Comparison of ENCODE assay signal across 29 cellular contexts in genomic region chr2:107607054-107607453, GRCh38.
"Had no signal": no experiment of that assay in that cellular context is flagged by ENCODE, and none has a peak within 500 bp of the region (broad histone marks: within the 10 kb centered on the region; RNA-seq: fewer than 3 reads in every experiment).

No MANE protein-coding gene starts in this region.

- H3K4me3 ChIP-seq: coronary artery, esophagus squamous epithelium, lung, mucosa of descending colon, pancreas, right atrium auricular region, testis, tibial artery, upper lobe of left lung had no signal

- H3K27ac ChIP-seq: coronary artery, esophagus squamous epithelium, neutrophil, pancreas, right atrium auricular region, testis, tibial artery, upper lobe of left lung had no signal

- H3K27me3 Mint-ChIP-seq: naive B cell; natural killer cell treated with Interleukin-12 subunit alpha and Interleukin-12 subunit beta and Interleukin-15 and Interleukin-18, amount 100 ng/mL, for 72 hours; stimulated activated memory B cell treated with anti-CD40 and anti-IgM and Interleukin-4, amounts not matched to agents 10 μg/mL and 1 μg/mL and 100 μg/mL, for 72 hours had no signal

- H3K27ac Mint-ChIP-seq: immature natural killer cell; mesothelial cell of epicardium; naive B cell; natural killer cell treated with Interleukin-12 subunit alpha and Interleukin-12 subunit beta and Interleukin-15 and Interleukin-18, amount 100 ng/mL, for 72 hours; stimulated activated memory B cell treated with anti-CD40 and anti-IgM and Interleukin-4, amounts not matched to agents 10 μg/mL and 1 μg/mL and 100 μg/mL, for 72 hours had no signal

- H3K4me1 ChIP-seq: esophagus squamous epithelium, pancreas, right atrium auricular region, testis, tibial artery, upper lobe of left lung had no signal

- H3K4me1 Mint-ChIP-seq: immature natural killer cell; mesothelial cell of epicardium; naive B cell; neural crest cell; stimulated activated memory B cell treated with anti-CD40 and anti-IgM and Interleukin-4, amounts not matched to agents 10 μg/mL and 1 μg/mL and 100 μg/mL, for 72 hours had no signal

- H3K9me3 Mint-ChIP-seq: mesothelial cell of epicardium; natural killer cell treated with Interleukin-12 subunit alpha and Interleukin-12 subunit beta and Interleukin-15 and Interleukin-18, amount 100 ng/mL, for 72 hours; neural crest cell; stimulated activated memory B cell treated with anti-CD40 and anti-IgM and Interleukin-4, amounts not matched to agents 10 μg/mL and 1 μg/mL and 100 μg/mL, for 72 hours had no signal

- H3K36me3 ChIP-seq: esophagus squamous epithelium, neutrophil, pancreas, right atrium auricular region, tibial artery, upper lobe of left lung had no signal

- H3K27me3 ChIP-seq: esophagus squamous epithelium, neutrophil, right atrium auricular region, testis, tibial artery, upper lobe of left lung had no signal

- H3K36me3 Mint-ChIP-seq: immature natural killer cell; mesothelial cell of epicardium; naive B cell; natural killer cell treated with Interleukin-12 subunit alpha and Interleukin-12 subunit beta and Interleukin-15 and Interleukin-18, amount 100 ng/mL, for 72 hours; stimulated activated memory B cell treated with anti-CD40 and anti-IgM and Interleukin-4, amounts not matched to agents 10 μg/mL and 1 μg/mL and 100 μg/mL, for 72 hours had no signal

- DNase-seq: dermis blood vessel endothelial cell; effector memory CD4-positive, alpha-beta T cell; erythroblast; esophagus squamous epithelium; hypothalamus; immature natural killer cell; islet precursor cell; mesenchymal stem cell; mucosa of descending colon; naive B cell; pancreas; stimulated activated CD4-positive, alpha-beta T cell treated with anti-CD3 and anti-CD28 coated beads, Interleukin-2, amount 100 ng/mL, for 24 hours; stimulated activated CD4-positive, alpha-beta T cell treated with anti-CD3 and anti-CD28 coated beads, Interleukin-4, amount 100 ng/mL, for 24 hours; stimulated activated naive CD8-positive, alpha-beta T cell treated with anti-CD3 and anti-CD28 coated beads, Interleukin-15, Interleukin-2, amounts not matched to agents 100 U/mL and 50 U/mL, for 24 hours; substantia nigra; testis; tibial artery; upper lobe of left lung had no signal

- H3K4me3 Mint-ChIP-seq: immature natural killer cell; mesothelial cell of epicardium; naive B cell; natural killer cell treated with Interleukin-12 subunit alpha and Interleukin-12 subunit beta and Interleukin-15 and Interleukin-18, amount 100 ng/mL, for 72 hours; neural crest cell; stimulated activated memory B cell treated with anti-CD40 and anti-IgM and Interleukin-4, amounts not matched to agents 10 μg/mL and 1 μg/mL and 100 μg/mL, for 72 hours had no signal

- H3K9me3 ChIP-seq: esophagus squamous epithelium, mucosa of descending colon, neutrophil, pancreas, right atrium auricular region, testis, tibial artery, upper lobe of left lung had no signal

- FAIRE-seq: endothelial cell of umbilical vein, frontal cortex, pancreas, urothelium cell line had no signal
